1 cellular context compared by ENCODE assay signal in genomic region chr7:150341263-150342118, GRCh38.
TF ChIP-seq lines count a peak whose summit lies in the region.

Gene RARRES2, minus strand, starts transcription at chr7:150341629. Its CDS starts 1,020 bp downstream, at chr7:150340609.

TF ChIP-seq in K562, 482 proteins besides CTCF, POLR2A, EP300 and RAD21:
- 0 out of 2 replicates have a peak, but pooled peaks have one; percentile 11 for TF ChIP-seq MAX (CRISPR knock-in tag; IDR thresholded peaks at IDR 0.05)
- TF ChIP-seq PCBP1 (IDR thresholded peaks at IDR 0.05; ENCODE audit: low read depth, low read length, poor library complexity, severe bottlenecking), result peak; percentile 64
- TF ChIP-seq HMGN3 (IDR thresholded peaks at IDR 0.05; ENCODE audit: borderline replicate concordance, extremely low read depth, insufficient read length, low read depth, low read length), result peak; percentile 14
- TF ChIP-seq ZNF124 (CRISPR knock-in tag; IDR thresholded peaks at IDR 0.05), result peak; percentile 35; the same call in 1 of the 2 replicates
- no peak for TF ChIP-seq RHOXF2B (CRISPR knock-in tag; conservative IDR thresholded peaks at IDR 0.05)
